Comparison of ENCODE assay signal across 9 cellular contexts in genomic region chr9:94870793-94871558, GRCh38.
DNase-seq lines count a peak whose midpoint lies in the region; ATAC-seq and TF ChIP-seq lines count a peak whose summit lies in the region.
"Had no signal": no experiment of that assay in that cellular context is flagged by ENCODE, and none has a peak within 500 bp of the region (broad histone marks: within the 10 kb centered on the region; RNA-seq: fewer than 3 reads in every experiment).

No MANE protein-coding gene starts in this region.

- no peaks in the 10 kb centered on the region for H3K9me3 ChIP-seq in cardiac muscle cell (ENCODE audit: low read depth)
- no peaks in the 10 kb centered on the region for H3K9me3 ChIP-seq in stomach

- peak; percentile 24 for DNase-seq in activated CD4-positive, CD25-positive, alpha-beta regulatory T cell treated with anti-CD3 and anti-CD28 coated beads, Interleukin-2, amount 50 U/mL, for 16 hours (ENCODE audit: low read depth, low spot score)
- DNase-seq in activated CD4-positive, CD25-positive, alpha-beta regulatory T cell treated with anti-CD3 and anti-CD28 coated beads, Interleukin-2, amount 50 U/mL, for 72 hours: no peak
- peak; percentile 74 for DNase-seq in activated CD4-positive, alpha-beta T cell treated with anti-CD3 and anti-CD28 coated beads, Interleukin-2, amount 10 ng/mL, durations not matched to agents 24 days and 14 days
- DNase-seq in cardiac muscle cell (ENCODE audit: low read depth in 1 of 2, low spot score in 1 of 2) (no peak), stomach (no peak), SK-N-DZ (ENCODE audit: low spot score) (no peak), OCI-M1 (lab: John Stamatoyannopoulos, UW) (no peak)

- peaks cover 6% of the 10 kb centered on the region for H3K36me3 Mint-ChIP-seq in activated CD4-positive, alpha-beta T cell treated with anti-CD3 and anti-CD28 coated beads, Interleukin-2, amount 10 ng/mL, durations not matched to agents 24 days and 14 days (ENCODE audit: low read depth)

- H3K4me1 ChIP-seq in cardiac muscle cell (ENCODE audit: low read depth): peaks cover 77% of the 10 kb centered on the region
- H3K4me1 ChIP-seq in stomach: peaks cover 11 to 87% (median 44%) of the 10 kb centered on the region in 4 donors

- ATAC-seq in GM21723 (IDR thresholded peaks at IDR 0.05; ENCODE audit: unreplicated experiment): no peak

- H3K4me1 Mint-ChIP-seq in activated CD4-positive, alpha-beta T cell treated with anti-CD3 and anti-CD28 coated beads, Interleukin-2, amount 10 ng/mL, durations not matched to agents 24 days and 14 days: peaks cover 43% of the 10 kb centered on the region

- H3K27me3 Mint-ChIP-seq in activated CD4-positive, alpha-beta T cell treated with anti-CD3 and anti-CD28 coated beads, Interleukin-2, amount 10 ng/mL, durations not matched to agents 24 days and 14 days: peaks cover 5% of the 10 kb centered on the region

- peak overlapping the region; percentile 46 for H3K4me3 Mint-ChIP-seq in activated CD4-positive, alpha-beta T cell treated with anti-CD3 and anti-CD28 coated beads, Interleukin-2, amount 10 ng/mL, durations not matched to agents 24 days and 14 days

- TF ChIP-seq POLR2A in stomach (IDR thresholded peaks at IDR 0.05): no peak

- H3K4me3 ChIP-seq in cardiac muscle cell: no peak overlapping the region
- H3K4me3 ChIP-seq in stomach: no peak overlapping the region

- H3K27ac ChIP-seq in cardiac muscle cell: peak overlapping the region; percentile 72
- H3K27ac ChIP-seq in stomach: peak overlapping the region in 3 of 5 donors; percentile 22 to 45 (median 40)
- H3K27ac ChIP-seq: 22Rv1 had no signal

- H3K36me3 ChIP-seq in cardiac muscle cell: no peaks in the 10 kb centered on the region
- no peaks in the 10 kb centered on the region for H3K36me3 ChIP-seq in stomach

- peak overlapping the region; percentile 30 for H3K27ac Mint-ChIP-seq in activated CD4-positive, alpha-beta T cell treated with anti-CD3 and anti-CD28 coated beads, Interleukin-2, amount 10 ng/mL, durations not matched to agents 24 days and 14 days

- peaks cover 5% of the 10 kb centered on the region for H3K9me3 Mint-ChIP-seq in activated CD4-positive, alpha-beta T cell treated with anti-CD3 and anti-CD28 coated beads, Interleukin-2, amount 10 ng/mL, durations not matched to agents 24 days and 14 days

- H3K27me3 ChIP-seq in cardiac muscle cell: no peaks in the 10 kb centered on the region
- H3K27me3 ChIP-seq in stomach: no peaks in the 10 kb centered on the region

- TF ChIP-seq CTCF in cardiac muscle cell (IDR thresholded peaks at IDR 0.05; ENCODE audit: low read depth, low read length): no peak
- no peak for TF ChIP-seq CTCF in stomach (IDR thresholded peaks at IDR 0.05)

- no peak for TF ChIP-seq EP300 in stomach (IDR thresholded peaks at IDR 0.05)

- intact Hi-C loops in activated CD4-positive, alpha-beta T cell treated with anti-CD3 and anti-CD28 coated beads, Interleukin-2, amount 10 ng/mL, durations not matched to agents 24 days and 14 days (cut with micrococcal nuclease): no loop called here
- intact Hi-C loops in stomach (cut with DNase I; ENCODE audit: low total_unique reads): no loop called here

- 90 to 95% (median 94%) methylated on average over 8 of the region's 8 CpGs for WGBS in stomach, 5 donors

Comparison
In these comparisons a context has a peak if more than half of its experiments do, and no peak if none do; other contexts are left out.
1. DNase-seq: peak in activated CD4-positive, CD25-positive, alpha-beta regulatory T cell treated with anti-CD3 and anti-CD28 coated beads, Interleukin-2, amount 50 U/mL, for 16 hours (single experiment) and activated CD4-positive, alpha-beta T cell treated with anti-CD3 and anti-CD28 coated beads, Interleukin-2, amount 10 ng/mL, durations not matched to agents 24 days and 14 days (single experiment); none in activated CD4-positive, CD25-positive, alpha-beta regulatory T cell treated with anti-CD3 and anti-CD28 coated beads, Interleukin-2, amount 50 U/mL, for 72 hours (single experiment), cardiac muscle cell (0 of 2), stomach (single experiment), SK-N-DZ (single experiment) and OCI-M1 (single experiment).